ENCODE assay signal across 27 cellular contexts in the genomic region with DNA sequence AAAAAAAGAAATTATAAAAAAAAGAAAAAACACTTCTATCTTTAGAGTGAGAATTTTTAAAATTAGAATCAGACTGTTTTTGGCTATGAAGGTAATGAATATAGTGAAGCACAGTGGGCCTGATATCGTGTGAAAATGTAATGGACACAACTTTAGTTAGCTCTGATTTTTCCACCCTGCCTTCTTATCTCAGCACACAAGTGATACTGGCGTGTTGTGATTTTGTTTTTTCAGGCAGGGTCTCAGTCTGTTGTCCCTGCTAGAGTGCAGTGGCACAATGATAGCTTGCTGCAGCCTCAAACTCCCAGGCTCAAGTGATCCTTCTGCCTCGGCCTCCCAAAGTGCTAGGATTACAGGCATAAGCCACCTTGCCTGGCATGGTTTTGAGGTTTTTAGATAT.
"Had no signal": no experiment of that assay in that cellular context is flagged by ENCODE, and none has a peak within 500 bp of the region (broad histone marks: within the 10 kb centered on the region; RNA-seq: fewer than 3 reads in every experiment).

No MANE protein-coding gene starts in this region.

- H3K27ac ChIP-seq: body of pancreas, epithelial cell of prostate, esophagus squamous epithelium, heart right ventricle, left lung, lower lobe of right lung, ovary, right lobe of liver, stomach had no signal

- H3K4me3 Mint-ChIP-seq: activated B cell treated with CpG ODN at 0.5 μM for 24 hours; activated CD8-positive, alpha-beta T cell treated with anti-CD3 and anti-CD28 coated beads for 36 hours; activated T-cell treated with anti-CD3 and anti-CD28 coated beads, Interleukin-2, amount 50 U/mL, for 4 hours; activated T-helper 17 cell treated with anti-CD3 and anti-CD28 coated beads, Interleukin-2, amount 50 U/mL, for 72 hours; stimulated activated naive B cell treated with anti-CD40 and anti-IgM and Interleukin-4, amounts not matched to agents 10 μg/mL and 1 μg/mL and 100 μg/mL, for 72 hours; T-helper 2 cell treated with Interferon-gamma antibody and Interleukin-4, amounts not matched to agents 5 μg/mL and 100 μg/mL, for 36 hours had no signal

- H3K27me3 ChIP-seq: body of pancreas, esophagus squamous epithelium, heart right ventricle, left lung, ovary, right lobe of liver, stomach, tibial artery had no signal

- H3K27me3 Mint-ChIP-seq: activated B cell treated with CpG ODN at 0.5 μM for 24 hours; activated CD8-positive, alpha-beta T cell treated with anti-CD3 and anti-CD28 coated beads for 36 hours; activated T-helper 17 cell treated with anti-CD3 and anti-CD28 coated beads, Interleukin-2, amount 50 U/mL, for 72 hours; progenitor cell of endocrine pancreas; stimulated activated naive B cell treated with anti-CD40 and anti-IgM and Interleukin-4, amounts not matched to agents 10 μg/mL and 1 μg/mL and 100 μg/mL, for 72 hours had no signal

- H3K9me3 Mint-ChIP-seq: activated B cell treated with CpG ODN at 0.5 μM for 24 hours; activated CD8-positive, alpha-beta T cell treated with anti-CD3 and anti-CD28 coated beads for 36 hours; activated T-cell treated with anti-CD3 and anti-CD28 coated beads, Interleukin-2, amount 50 U/mL, for 4 hours; activated T-helper 17 cell treated with anti-CD3 and anti-CD28 coated beads, Interleukin-2, amount 50 U/mL, for 72 hours; stimulated activated naive B cell treated with anti-CD40 and anti-IgM and Interleukin-4, amounts not matched to agents 10 μg/mL and 1 μg/mL and 100 μg/mL, for 72 hours; T-helper 2 cell treated with Interferon-gamma antibody and Interleukin-4, amounts not matched to agents 5 μg/mL and 100 μg/mL, for 36 hours had no signal

- ATAC-seq: activated CD8-positive, alpha-beta T cell treated with anti-CD3 and anti-CD28 coated beads for 36 hours; activated naive CD4-positive, alpha-beta T cell treated with anti-CD3 and anti-CD28 coated beads, Interleukin-2, amount 50 U/mL, for 72 hours; activated T-cell treated with anti-CD3 and anti-CD28 coated beads, Interleukin-2, amount 50 U/mL, for 4 hours; activated T-helper 17 cell treated with anti-CD3 and anti-CD28 coated beads, Interleukin-2, amount 50 U/mL, for 72 hours; body of pancreas; heart right ventricle; left lung; lower lobe of right lung; right lobe of liver; stimulated activated naive B cell treated with anti-CD40 and anti-IgM and Interleukin-4, amounts not matched to agents 10 μg/mL and 1 μg/mL and 100 μg/mL, for 72 hours had no signal

- H3K36me3 ChIP-seq: esophagus squamous epithelium, ovary, right lobe of liver, tibial artery had no signal

- DNase-seq: activated B cell treated with CpG ODN at 0.5 μM for 24 hours; activated CD4-positive, alpha-beta T cell treated with anti-CD3 and anti-CD28 coated beads, Interleukin-2, amount 50 U/mL, for 1 hour; activated CD8-positive, alpha-beta T cell treated with anti-CD3 and anti-CD28 coated beads for 36 hours; activated gamma-delta T cell treated with Interleukin-2 at 50 U/mL for 16 hours; activated T-cell treated with anti-CD3 and anti-CD28 coated beads, Interleukin-2, amount 50 U/mL, for 4 hours; aorta; body of pancreas; dermis blood vessel endothelial cell; effector CD4-positive, alpha-beta T cell; esophagus squamous epithelium; foreskin melanocyte; heart right ventricle; left lung; lower lobe of right lung; mesendoderm; ovary; right lobe of liver; small intestine; stimulated activated CD4-positive, alpha-beta T cell treated with anti-CD3 and anti-CD28 coated beads, Interleukin-4, amount 100 ng/mL, for 24 hours; stimulated activated naive B cell treated with anti-CD40 and anti-IgM and Interleukin-4, amounts not matched to agents 10 μg/mL and 1 μg/mL and 100 μg/mL, for 72 hours; stomach; tibial artery had no signal

- H3K27ac Mint-ChIP-seq: activated B cell treated with CpG ODN at 0.5 μM for 24 hours; activated naive CD4-positive, alpha-beta T cell treated with anti-CD3 and anti-CD28 coated beads, Interleukin-2, amount 50 U/mL, for 72 hours; activated T-helper 17 cell treated with anti-CD3 and anti-CD28 coated beads, Interleukin-2, amount 50 U/mL, for 72 hours; progenitor cell of endocrine pancreas; stimulated activated naive B cell treated with anti-CD40 and anti-IgM and Interleukin-4, amounts not matched to agents 10 μg/mL and 1 μg/mL and 100 μg/mL, for 72 hours; T-helper 2 cell treated with Interferon-gamma antibody and Interleukin-4, amounts not matched to agents 5 μg/mL and 100 μg/mL, for 36 hours had no signal

- H3K4me3 ChIP-seq: body of pancreas, esophagus squamous epithelium, heart right ventricle, left lung, lower lobe of right lung, ovary, right lobe of liver, stomach, tibial artery had no signal

- H3K9me3 ChIP-seq: body of pancreas, esophagus squamous epithelium, heart right ventricle, left lung, lower lobe of right lung, ovary, right lobe of liver, stomach, tibial artery had no signal
